In the genomic region with DNA sequence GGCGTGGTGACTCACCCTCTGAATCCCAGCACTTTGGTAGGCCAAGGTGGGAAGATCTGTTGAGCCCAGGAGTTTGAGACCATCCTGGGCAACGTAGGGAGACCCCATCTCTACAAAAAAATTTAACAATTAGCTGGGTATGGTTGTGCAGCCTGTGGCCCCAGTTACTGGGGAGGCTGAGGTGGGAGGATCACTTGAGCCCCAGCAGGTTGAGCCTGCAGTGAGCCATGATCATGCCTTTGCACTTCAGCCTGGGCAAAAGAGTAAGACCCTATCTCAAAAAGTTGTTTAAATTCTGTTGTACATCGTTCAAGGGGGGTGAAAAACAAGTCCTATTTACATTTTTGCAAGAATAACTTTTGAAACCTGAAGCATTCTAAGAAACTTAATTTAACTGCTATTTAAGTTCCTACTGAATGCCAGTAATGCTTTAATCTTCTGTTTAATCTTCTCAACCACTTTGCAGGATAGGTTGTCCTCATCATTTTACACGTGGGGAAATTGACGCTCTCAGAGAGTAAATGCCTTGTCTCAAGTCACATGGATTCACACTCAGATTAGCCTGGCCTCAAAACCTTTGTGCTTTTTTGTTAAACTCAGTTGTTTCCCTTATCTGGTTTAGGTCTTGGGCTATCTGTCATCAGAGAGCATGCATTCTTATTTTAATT, we compare ENCODE assay signal across 23 cellular contexts.
"Had no signal": no experiment of that assay in that cellular context is flagged by ENCODE, and none has a peak within 500 bp of the region (broad histone marks: within the 10 kb centered on the region; RNA-seq: fewer than 3 reads in every experiment).

No MANE protein-coding gene starts in this region.

- H3K4me1 ChIP-seq: breast epithelium, uterus had no signal

- H3K4me3 ChIP-seq: breast epithelium, gastrocnemius medialis, lung, spleen, tibial nerve, uterus had no signal

- H3K27ac ChIP-seq: breast epithelium, spleen, tibial nerve, uterus had no signal

- H3K9me3 Mint-ChIP-seq: activated CD4-positive, alpha-beta T cell treated with anti-CD3 and anti-CD28 coated beads, Interleukin-2, amount 10 ng/mL, durations not matched to agents 7 days and 5 days; activated T-cell treated with anti-CD3 and anti-CD28 coated beads, Interleukin-2, amount 50 U/mL, for 4 hours had no signal

- H3K27ac Mint-ChIP-seq: activated CD4-positive, alpha-beta T cell treated with anti-CD3 and anti-CD28 coated beads, Interleukin-2, amount 10 ng/mL, durations not matched to agents 7 days and 5 days; nephron progenitor cell had no signal

- H3K4me3 Mint-ChIP-seq: activated CD4-positive, alpha-beta T cell treated with anti-CD3 and anti-CD28 coated beads, Interleukin-2, amount 10 ng/mL, durations not matched to agents 7 days and 5 days; activated T-cell treated with anti-CD3 and anti-CD28 coated beads, Interleukin-2, amount 50 U/mL, for 4 hours; mesothelial cell of epicardium; nephron progenitor cell had no signal

- FAIRE-seq: kidney had no signal

- DNase-seq: activated CD4-positive, alpha-beta T cell treated with anti-CD3 and anti-CD28 coated beads, Interleukin-2, amount 10 ng/mL, durations not matched to agents 7 days and 5 days; activated CD4-positive, CD25-positive, alpha-beta regulatory T cell; activated CD8-positive, alpha-beta memory T cell treated with anti-CD3 and anti-CD28 coated beads, Interleukin-2, amount 50 U/mL, for 4 hours; activated T-cell treated with anti-CD3 and anti-CD28 coated beads, Interleukin-2, amount 50 U/mL, for 4 hours; aorta; cerebellar nuclear complex; effector CD4-positive, alpha-beta T cell; gastrocnemius medialis; head of caudate nucleus; kidney; nephron progenitor cell; nucleus accumbens; posterior cingulate gyrus; retina; spleen; stimulated activated naive CD4-positive, alpha-beta T cell treated with Interleukin-2 at 50 U/mL for 16 hours; uterus had no signal

- H3K9me3 ChIP-seq: breast epithelium, gastrocnemius medialis, spleen, tibial nerve, uterus had no signal

- H3K27me3 Mint-ChIP-seq: activated CD4-positive, alpha-beta T cell treated with anti-CD3 and anti-CD28 coated beads, Interleukin-2, amount 10 ng/mL, durations not matched to agents 7 days and 5 days had no signal

- H3K36me3 ChIP-seq: breast epithelium, gastrocnemius medialis, spleen, tibial nerve, uterus had no signal

- ATAC-seq: activated T-cell treated with anti-CD3 and anti-CD28 coated beads, Interleukin-2, amount 50 U/mL, for 4 hours; esophagus mucosa; gastrocnemius medialis; left lobe of liver had no signal

- H3K27me3 ChIP-seq: breast epithelium, gastrocnemius medialis, spleen, tibial nerve, uterus had no signal
